11 cellular contexts compared by ENCODE assay signal in the genomic region with DNA sequence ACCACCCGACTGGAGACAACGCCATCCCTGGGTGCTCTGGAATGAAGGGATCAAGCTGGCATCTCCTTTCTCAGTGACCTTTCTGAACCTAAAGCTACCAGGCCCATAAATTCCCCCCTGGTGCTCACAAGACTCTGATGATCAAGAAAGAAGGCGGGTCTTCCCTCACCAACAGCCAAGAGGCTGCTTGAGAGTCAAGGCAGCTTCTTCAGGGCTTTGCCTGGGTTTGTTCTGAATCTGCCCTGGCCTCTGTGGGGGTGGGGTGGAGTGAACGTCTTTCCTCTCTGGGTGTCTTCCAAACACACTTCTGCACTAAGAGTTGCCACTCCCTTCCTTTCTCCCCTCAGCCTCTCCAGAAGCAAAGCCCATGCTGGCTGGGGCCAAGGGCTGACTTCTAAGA. TPM values are rescaled to one million over a fixed set of nuclear protein-coding genes. Genes with fewer than 3 reads are reported as not detected.
DNase-seq lines count a peak whose midpoint lies in the region; ATAC-seq lines count a peak whose summit lies in the region.
"Had no signal": no experiment of that assay in that cellular context is flagged by ENCODE, and none has a peak within 500 bp of the region (broad histone marks: within the 10 kb centered on the region; RNA-seq: fewer than 3 reads in every experiment).

No MANE protein-coding gene starts in this region.

- H3K9me3 Mint-ChIP-seq in activated T-cell treated with anti-CD3 and anti-CD28 coated beads, Interleukin-2, amount 50 U/mL, for 72 hours: no peaks in the 10 kb centered on the region
- no peaks in the 10 kb centered on the region for H3K9me3 Mint-ChIP-seq in naive thymus-derived CD8-positive, alpha-beta T cell
- H3K9me3 Mint-ChIP-seq: nephron had no signal

- POLR2A ChIA-PET in naive thymus-derived CD8-positive, alpha-beta T cell (lab: Charles Lee): interaction anchor here (1.1 to 11.4 kb wide), 5 partner anchors 9 to 34 kb away, joined by 3 to 89 read pairs (median 5); a partner anchor contains a TSS

- DNase-seq in activated T-cell treated with anti-CD3 and anti-CD28 coated beads for 1 hour (ENCODE audit: low read depth) (peak; percentile 44), activated T-cell treated with anti-CD3 and anti-CD28 coated beads for 4 hours (no peak), SKM-1 treated with dmso at 0.1 percent for 144 hours (lab: John Stamatoyannopoulos, UW; ENCODE audit: unreplicated experiment) (no peak), G401 (ENCODE audit: low spot score) (no peak), midbrain (lab: John Stamatoyannopoulos, UW) (no peak)
- peak; percentile 56 to 68 for DNase-seq in activated T-cell treated with anti-CD3 and anti-CD28 coated beads, Interleukin-2, amount 50 U/mL, for 72 hours
- peak in 7 of 10 donors; percentile 25 to 73 (median 46) for DNase-seq in naive thymus-derived CD8-positive, alpha-beta T cell
- DNase-seq in effector CD8-positive, alpha-beta T cell (lab: John Stamatoyannopoulos, UW): no peak
- DNase-seq: right cardiac atrium had no signal

- H3K4me3 Mint-ChIP-seq in activated T-cell treated with anti-CD3 and anti-CD28 coated beads, Interleukin-2, amount 50 U/mL, for 72 hours: peak overlapping the region; percentile 72
- H3K4me3 Mint-ChIP-seq in naive thymus-derived CD8-positive, alpha-beta T cell: peak overlapping the region; percentile 57 to 87 (median 74)
- H3K4me3 Mint-ChIP-seq: nephron had no signal

- H3K27me3 Mint-ChIP-seq in activated T-cell treated with anti-CD3 and anti-CD28 coated beads, Interleukin-2, amount 50 U/mL, for 72 hours (ENCODE audit: low read depth): no peaks in the 10 kb centered on the region
- no peaks in the 10 kb centered on the region for H3K27me3 Mint-ChIP-seq in naive thymus-derived CD8-positive, alpha-beta T cell

- in situ Hi-C loops in G401 (cut with HindIII; ENCODE audit: low sequenced_read_pairs): no loop called here

- H3K4me1 Mint-ChIP-seq in activated T-cell treated with anti-CD3 and anti-CD28 coated beads, Interleukin-2, amount 50 U/mL, for 72 hours (ENCODE audit: low read depth): peaks cover 98% of the 10 kb centered on the region
- peaks cover 60 to 100% (median 97%) of the 10 kb centered on the region in 4 donors for H3K4me1 Mint-ChIP-seq in naive thymus-derived CD8-positive, alpha-beta T cell

- H3K36me3 Mint-ChIP-seq in activated T-cell treated with anti-CD3 and anti-CD28 coated beads, Interleukin-2, amount 50 U/mL, for 72 hours (ENCODE audit: insufficient read depth in 2 of 2): peaks cover 7 to 31% of the 10 kb centered on the region in 2 donors
- peaks cover under 1 to 68% (median 6%) of the 10 kb centered on the region in 3 donors for H3K36me3 Mint-ChIP-seq in naive thymus-derived CD8-positive, alpha-beta T cell

- ATAC-seq in activated T-cell treated with anti-CD3 and anti-CD28 coated beads, Interleukin-2, amount 50 U/mL, for 72 hours (replicated peaks in 1 of 2): peak; percentile 59 to 66
- ATAC-seq in naive thymus-derived CD8-positive, alpha-beta T cell: peak; percentile 47 to 68
- ATAC-seq: A549, right cardiac atrium had no signal

- peak overlapping the region; percentile 91 for H3K27ac Mint-ChIP-seq in activated T-cell treated with anti-CD3 and anti-CD28 coated beads, Interleukin-2, amount 50 U/mL, for 72 hours
- H3K27ac Mint-ChIP-seq in naive thymus-derived CD8-positive, alpha-beta T cell: peak overlapping the region; percentile 65 to 97 (median 94)
- H3K27ac Mint-ChIP-seq: nephron had no signal

RNA-seq across cellular contexts. Expression of a gene that starts 36.1 kb away (rescaled TPM):
- 100 to 1,000 TPM; 160 to 178 TPM for total RNA-seq in activated T-cell treated with anti-CD3 and anti-CD28 coated beads, Interleukin-2, amount 50 U/mL, for 72 hours
- total RNA-seq in naive thymus-derived CD8-positive, alpha-beta T cell: 100 to 1,000 TPM; 300 to 308 TPM
- polyA plus RNA-seq in naive thymus-derived CD8-positive, alpha-beta T cell: 100 to 1,000 TPM; 244 to 325 (median 310) TPM
- total RNA-seq in G401 (2014; rRNA removed; shearing (Covaris generic)): 9.3 and 11.3 TPM in 2 replicates

Comparison
In these comparisons a context has a peak if more than half of its experiments do, and no peak if none do; other contexts are left out.
1. DNase-seq: peak in activated T-cell treated with anti-CD3 and anti-CD28 coated beads for 1 hour (single experiment), activated T-cell treated with anti-CD3 and anti-CD28 coated beads, Interleukin-2, amount 50 U/mL, for 72 hours (2 of 2) and naive thymus-derived CD8-positive, alpha-beta T cell (7 of 10); none in activated T-cell treated with anti-CD3 and anti-CD28 coated beads for 4 hours (single experiment), SKM-1 treated with dmso at 0.1 percent for 144 hours (single experiment), G401 (single experiment), midbrain (single experiment) and effector CD8-positive, alpha-beta T cell (single experiment).
2. RNA of a gene that starts 36.1 kb away (total RNA-seq): 300 to 308 TPM in naive thymus-derived CD8-positive, alpha-beta T cell and 160 to 178 TPM in activated T-cell treated with anti-CD3 and anti-CD28 coated beads, Interleukin-2, amount 50 U/mL, for 72 hours; 9.3 to 11.3 TPM in G401; every median in the first group is over 10 times any median in the second.